8 cellular contexts compared by ENCODE assay signal in the genomic region with DNA sequence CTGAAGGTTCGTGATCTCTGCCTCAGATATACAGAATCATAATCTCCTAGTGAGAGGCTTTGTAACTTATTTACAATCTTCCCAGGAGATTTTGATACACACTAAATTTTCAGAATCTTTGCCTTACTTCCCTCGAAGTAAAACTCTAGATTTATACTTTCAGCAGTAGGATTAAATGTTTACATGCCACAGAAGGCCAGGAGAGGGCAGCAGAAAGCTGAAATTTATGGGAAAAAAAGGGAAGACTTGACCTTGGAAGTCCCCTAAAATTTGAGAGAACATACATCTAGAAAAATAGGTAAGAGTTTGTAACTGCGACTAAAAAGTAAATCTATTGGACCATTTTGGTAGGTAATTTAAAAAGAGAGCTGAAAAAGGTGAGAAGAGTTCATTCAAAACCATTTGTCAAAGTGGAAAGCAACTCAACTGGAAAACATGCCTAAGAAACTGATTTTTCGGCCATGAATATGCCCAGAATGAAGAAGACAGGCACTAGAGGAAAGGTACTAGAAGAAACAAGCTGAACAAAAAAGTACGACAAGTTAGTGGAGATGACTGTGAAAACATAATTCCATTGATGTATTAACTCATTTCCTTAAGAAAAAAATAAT.
DNase-seq lines count a peak whose midpoint lies in the region; ATAC-seq and TF ChIP-seq lines count a peak whose summit lies in the region.

No MANE protein-coding gene starts in this region.

- H3K36me3 Mint-ChIP-seq in HFFc6 (ENCODE audit: low read depth): no peaks in the 10 kb centered on the region

- DNase-seq in CD1c-positive myeloid dendritic cell (ENCODE audit: extremely low spot score): peak; percentile 17
- DNase-seq in HFFc6: no peak
- peak; percentile 72 for DNase-seq in SK-MEL-5 (ENCODE audit: low read depth, low spot score)
- peak; percentile 2 for DNase-seq in iPS DF 19.7 (ENCODE audit: low read depth, low spot score)
- DNase-seq in AG08395 (ENCODE audit: low spot score): no peak

- in situ Hi-C loops in SK-MEL-5 (cut with HindIII; ENCODE audit: low pct_unique_long_range_greater_than_20kb, low sequenced_read_pairs): no loop called here

- ATAC-seq in GM21528 (IDR thresholded peaks at IDR 0.05; ENCODE audit: low FRiP score, unreplicated experiment) (no peak), HG03469 (IDR thresholded peaks at IDR 0.05; ENCODE audit: unreplicated experiment) (no peak), HG02759 (IDR thresholded peaks at IDR 0.05; ENCODE audit: unreplicated experiment) (no peak)

- no peaks in the 10 kb centered on the region for H3K4me1 Mint-ChIP-seq in HFFc6 (ENCODE audit: low read depth)

- no peak overlapping the region for H3K27ac Mint-ChIP-seq in HFFc6

- TF ChIP-seq CTCF in HFFc6 (IDR thresholded peaks at IDR 0.05): peak; percentile 65; the same call in 1 of the 2 replicates

- H3K9me3 Mint-ChIP-seq in HFFc6: peaks cover 10% of the 10 kb centered on the region

- H3K4me3 Mint-ChIP-seq in HFFc6: no peak overlapping the region

- H3K27me3 Mint-ChIP-seq in HFFc6 (ENCODE audit: insufficient read depth): no peaks in the 10 kb centered on the region; the same call in 1 of the 2 replicates

Comparison
In these comparisons a context has a peak if more than half of its experiments do, and no peak if none do; other contexts are left out.
1. DNase-seq: peak in CD1c-positive myeloid dendritic cell (single experiment), SK-MEL-5 (single experiment) and iPS DF 19.7 (single experiment); none in HFFc6 (single experiment) and AG08395 (single experiment).